Comparison of ENCODE assay signal across 15 cellular contexts in the genomic region with DNA sequence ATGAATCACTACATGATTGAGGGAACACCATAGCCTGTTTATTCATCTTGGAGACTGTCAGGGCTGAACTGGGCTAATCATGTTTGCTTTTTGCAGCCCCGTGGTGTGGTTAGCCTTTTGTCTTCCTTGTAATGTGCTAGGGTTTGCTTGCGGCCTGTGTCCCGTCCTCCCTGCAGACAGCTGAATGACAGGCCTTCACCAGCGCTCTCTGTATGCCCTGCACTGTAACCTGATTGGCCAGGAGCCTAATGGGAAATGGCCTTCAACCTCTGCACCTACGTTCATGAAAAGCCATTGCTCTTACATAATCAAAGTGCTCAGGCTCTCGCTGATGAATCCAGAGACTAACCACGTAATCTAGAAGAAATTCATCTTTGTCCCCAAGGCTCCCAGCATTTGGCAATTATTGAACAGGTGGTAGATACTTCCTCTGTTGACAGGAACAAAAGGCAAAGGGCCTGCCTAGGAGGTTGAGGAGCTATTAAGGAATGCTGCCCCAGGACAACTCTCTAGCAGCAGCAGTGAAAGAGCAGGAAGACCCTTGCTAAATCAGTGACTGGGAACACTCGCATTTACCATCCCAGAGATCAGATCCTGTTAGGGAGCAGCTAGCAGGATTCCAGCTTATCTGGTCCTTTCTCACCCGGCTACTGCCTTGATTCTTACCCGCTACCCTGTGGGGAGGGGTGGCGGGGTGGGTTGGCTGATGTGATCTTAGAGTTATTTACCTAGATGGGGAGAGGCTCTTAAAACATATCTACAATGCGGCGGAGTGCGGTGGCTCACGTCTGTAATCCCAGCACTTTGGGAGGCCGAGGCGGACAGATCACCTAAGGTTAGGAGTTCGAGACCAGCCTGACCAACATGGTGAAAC. TPM values are rescaled to one million over a fixed set of nuclear protein-coding genes. Genes with fewer than 3 reads are reported as not detected.
DNase-seq lines count a peak whose midpoint lies in the region; FAIRE-seq and TF ChIP-seq lines count a peak whose summit lies in the region.
"Had no signal": no experiment of that assay in that cellular context is flagged by ENCODE, and none has a peak within 500 bp of the region (broad histone marks: within the 10 kb centered on the region; RNA-seq: fewer than 3 reads in every experiment).

No MANE protein-coding gene starts in this region.

- no peaks in the 10 kb centered on the region for H3K36me3 Mint-ChIP-seq in nephron (ENCODE audit: low read depth)

- TF ChIP-seq CTCF in PC-9 (conservative IDR thresholded peaks at IDR 0.05) (no peak), nephron (IDR thresholded peaks at IDR 0.05; ENCODE audit: unreplicated experiment in 3 of 3) (no peak), stomach (IDR thresholded peaks at IDR 0.05) (no peak), D721Med (IDR thresholded peaks at IDR 0.05; ENCODE audit: insufficient read depth, missing control alignments) (no peak), SK-N-SH (IDR thresholded peaks at IDR 0.05) (no peak)

- no peak for TF ChIP-seq POLR2A in stomach (IDR thresholded peaks at IDR 0.05)

- H3K27me3 ChIP-seq in PC-9 (ENCODE audit: insufficient read depth, low read depth) (no peaks in the 10 kb centered on the region), stomach (no peaks in the 10 kb centered on the region), SK-N-SH (ENCODE audit: insufficient read depth) (no peaks in the 10 kb centered on the region)

- no peak for TF ChIP-seq EP300 in stomach (IDR thresholded peaks at IDR 0.05)
- no peak for TF ChIP-seq EP300 in SK-N-SH (IDR thresholded peaks at IDR 0.05; ENCODE audit: borderline replicate concordance in 1 of 2, low read depth in 1 of 2, low read length in 1 of 2)

- H3K4me1 ChIP-seq in PC-9 (replicated peaks; ENCODE audit: insufficient read depth) (peaks cover 37% of the 10 kb centered on the region), stomach (peaks cover 0 to 5% (median 0%) of the 10 kb centered on the region in 4 donors), SK-N-SH (ENCODE audit: control insufficient read depth in 1 of 2, insufficient read depth in 2 of 2, low read depth in 1 of 2, low read length in 1 of 2) (no peaks in the 10 kb centered on the region; a peak in 1 of 4 replicates)

- no peaks in the 10 kb centered on the region for H3K9me3 ChIP-seq in PC-9 (ENCODE audit: insufficient read depth, low read depth)
- no peaks in the 10 kb centered on the region for H3K9me3 ChIP-seq in stomach
- H3K9me3 ChIP-seq in SK-N-SH: no peaks in the 10 kb centered on the region

- peak; percentile 82 for DNase-seq in ELF-1 (ENCODE audit: low read depth, low spot score)
- DNase-seq in PC-9: peak; percentile 72 to 97
- DNase-seq in ecto neural progenitor cell (ENCODE audit: low spot score): peak; percentile 47
- no peak for DNase-seq in stomach
- no peak for DNase-seq in substantia nigra (lab: John Stamatoyannopoulos, UW)
- DNase-seq in D721Med (ENCODE audit: insufficient read length, low spot score): no peak
- no peak for DNase-seq in SK-N-SH
- DNase-seq: activated B cell treated with CpG ODN at 0.5 μM for 24 hours; activated T-cell treated with anti-CD3 and anti-CD28 coated beads, Interleukin-2, amount 50 U/mL, for 24 hours; AML-193; amniotic stem cell; DND-41; effector memory CD8-positive, alpha-beta T cell; NCI-H774 had no signal

- H3K36me3 ChIP-seq in PC-9 (ENCODE audit: low read depth): no peaks in the 10 kb centered on the region
- no peaks in the 10 kb centered on the region for H3K36me3 ChIP-seq in stomach
- no peaks in the 10 kb centered on the region for H3K36me3 ChIP-seq in SK-N-SH (replicated peaks in 1 of 2; ENCODE audit: control insufficient read depth in 1 of 2, insufficient read depth in 2 of 2, low read length in 1 of 2)

- BruUV-seq in PC-9 (replicated peaks; lab: Mats Ljungman, UMichigan): no TSS peak

- H3K27ac Mint-ChIP-seq in nephron: peak overlapping the region; percentile 34 to 59 (median 57)
- H3K27ac Mint-ChIP-seq: activated B cell treated with CpG ODN at 0.5 μM for 24 hours; activated T-cell treated with anti-CD3 and anti-CD28 coated beads, Interleukin-2, amount 50 U/mL, for 24 hours; effector memory CD8-positive, alpha-beta T cell had no signal

- H4K20me1 ChIP-seq in PC-9 (ENCODE audit: insufficient read depth) (no peaks in the 10 kb centered on the region), SK-N-SH (ENCODE audit: insufficient read depth) (no peaks in the 10 kb centered on the region)

- H3K79me2 ChIP-seq in PC-9 (ENCODE audit: low read depth) (no peaks in the 10 kb centered on the region), SK-N-SH (ENCODE audit: insufficient read depth) (no peaks in the 10 kb centered on the region)

- peaks cover 4% of the 10 kb centered on the region for H3K9me3 Mint-ChIP-seq in nephron

- POLR2A ChIA-PET in PC-9 (lab: Charles Lee; ENCODE audit: unreplicated experiment) (interaction anchor here (0.6 to 0.7 kb wide), 3 partner anchors 138 to 1234 kb away, joined by 3 to 9 read pairs (median 3); no protein-coding TSS in a partner anchor), SK-N-SH (lab: Yijun Ruan, JAX) (no interaction called here)

- H3F3A ChIP-seq in PC-9 (ENCODE audit: insufficient read depth, low read depth) (peaks cover 35% of the 10 kb centered on the region), SK-N-SH (replicated peaks; ENCODE audit: insufficient read depth) (no peaks in the 10 kb centered on the region)

- CTCF ChIA-PET in PC-9 (lab: Charles Lee): no interaction called here
- CTCF ChIA-PET in SK-N-SH (lab: Yijun Ruan, JAX): no interaction called here

- H3K27ac ChIP-seq in PC-9 (peak overlapping the region; percentile 90), stomach (no peak overlapping the region), substantia nigra (ENCODE audit: low read depth, low read length, poor library complexity, severe bottlenecking) (no peak overlapping the region), SK-N-SH (ENCODE audit: low read depth in 2 of 2, low read length in 1 of 2) (no peak overlapping the region)

- no peaks in the 10 kb centered on the region for H3K27me3 Mint-ChIP-seq in nephron (ENCODE audit: low read depth)
- H3K27me3 Mint-ChIP-seq: activated B cell treated with CpG ODN at 0.5 μM for 24 hours; activated T-cell treated with anti-CD3 and anti-CD28 coated beads, Interleukin-2, amount 50 U/mL, for 24 hours; effector memory CD8-positive, alpha-beta T cell had no signal

- intact Hi-C loops in PC-9 (cut with micrococcal nuclease; ENCODE audit: unreplicated experiment) (loop anchor here (1.0 to 5.0 kb wide), 5 partner anchors 30 to 171 kb away; no protein-coding TSS in a partner anchor), stomach (cut with DNase I; ENCODE audit: low total_unique reads) (no loop called here)

- TF ChIP-seq RAD21 in SK-N-SH (IDR thresholded peaks at IDR 0.05; ENCODE audit: low read length): no peak

- H3K4me1 Mint-ChIP-seq in nephron: peaks cover 23% of the 10 kb centered on the region
- H3K4me1 Mint-ChIP-seq: activated B cell treated with CpG ODN at 0.5 μM for 24 hours had no signal

- H3K9me2 ChIP-seq in PC-9 (ENCODE audit: insufficient read depth) (no peaks in the 10 kb centered on the region), SK-N-SH (no peaks in the 10 kb centered on the region)

- WGBS in stomach, 5 donors: 64 to 69% (median 67%) methylated on average over 18 of the region's 18 CpGs
- WGBS in SK-N-SH (ENCODE audit: low lambda C conversion rate): 41% methylated on average over 17 of the region's 18 CpGs

- FAIRE-seq in D721Med (lab: Jason Lieb, UNC): no peak

- peak overlapping the region; percentile 76 for H3K4me2 ChIP-seq in PC-9
- no peak overlapping the region for H3K4me2 ChIP-seq in SK-N-SH

- H3K9ac ChIP-seq in SK-N-SH: no peak overlapping the region

- H2AFZ ChIP-seq in PC-9 (no peak overlapping the region), SK-N-SH (ENCODE audit: low read depth) (no peak overlapping the region)

- H3K4me3 ChIP-seq in PC-9: peak overlapping the region; percentile 45; the same call in 1 of the 2 replicates
- no peak overlapping the region for H3K4me3 ChIP-seq in stomach
- H3K4me3 ChIP-seq in SK-N-SH (ENCODE audit: low read depth in 2 of 2, low read length in 1 of 2): no peak overlapping the region

- H3K4me3 Mint-ChIP-seq in nephron: no peak overlapping the region
- H3K4me3 Mint-ChIP-seq: activated B cell treated with CpG ODN at 0.5 μM for 24 hours; activated T-cell treated with anti-CD3 and anti-CD28 coated beads, Interleukin-2, amount 50 U/mL, for 24 hours; effector memory CD8-positive, alpha-beta T cell had no signal

TF ChIP-seq in SK-N-SH, 30 proteins besides CTCF, POLR2A, EP300 and RAD21 (continues in another document):
- TF ChIP-seq CHD2 (IDR thresholded peaks at IDR 0.05; ENCODE audit: low read length, partially characterized antibody) (no peak), GATA2 (CRISPR knock-in tag; IDR thresholded peaks at IDR 0.05) (no peak), GABPA (IDR thresholded peaks at IDR 0.05; ENCODE audit: low read depth) (no peak), RFX5 (IDR thresholded peaks at IDR 0.05; ENCODE audit: low read length) (no peak)
- TF ChIP-seq, protein P1, sequence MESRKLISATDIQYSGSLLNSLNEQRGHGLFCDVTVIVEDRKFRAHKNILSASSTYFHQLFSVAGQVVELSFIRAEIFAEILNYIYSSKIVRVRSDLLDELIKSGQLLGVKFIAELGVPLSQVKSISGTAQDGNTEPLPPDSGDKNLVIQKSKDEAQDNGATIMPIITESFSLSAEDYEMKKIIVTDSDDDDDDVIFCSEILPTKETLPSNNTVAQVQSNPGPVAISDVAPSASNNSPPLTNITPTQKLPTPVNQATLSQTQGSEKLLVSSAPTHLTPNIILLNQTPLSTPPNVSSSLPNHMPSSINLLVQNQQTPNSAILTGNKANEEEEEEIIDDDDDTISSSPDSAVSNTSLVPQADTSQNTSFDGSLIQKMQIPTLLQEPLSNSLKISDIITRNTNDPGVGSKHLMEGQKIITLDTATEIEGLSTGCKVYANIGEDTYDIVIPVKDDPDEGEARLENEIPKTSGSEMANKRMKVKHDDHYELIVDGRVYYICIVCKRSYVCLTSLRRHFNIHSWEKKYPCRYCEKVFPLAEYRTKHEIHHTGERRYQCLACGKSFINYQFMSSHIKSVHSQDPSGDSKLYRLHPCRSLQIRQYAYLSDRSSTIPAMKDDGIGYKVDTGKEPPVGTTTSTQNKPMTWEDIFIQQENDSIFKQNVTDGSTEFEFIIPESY (IDR thresholded peaks at IDR 0.05; ENCODE audit: borderline replicate concordance, low read depth): no peak
- TF ChIP-seq, protein P2, sequence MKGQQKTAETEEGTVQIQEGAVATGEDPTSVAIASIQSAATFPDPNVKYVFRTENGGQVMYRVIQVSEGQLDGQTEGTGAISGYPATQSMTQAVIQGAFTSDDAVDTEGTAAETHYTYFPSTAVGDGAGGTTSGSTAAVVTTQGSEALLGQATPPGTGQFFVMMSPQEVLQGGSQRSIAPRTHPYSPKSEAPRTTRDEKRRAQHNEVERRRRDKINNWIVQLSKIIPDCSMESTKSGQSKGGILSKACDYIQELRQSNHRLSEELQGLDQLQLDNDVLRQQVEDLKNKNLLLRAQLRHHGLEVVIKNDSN (IDR thresholded peaks at IDR 0.05; ENCODE audit: borderline replicate concordance, low read depth): no peak

RNA-seq across cellular contexts. Expression of a gene that starts 42.3 kb away (rescaled TPM):
- total RNA-seq in PC-9 (2021) (59.5 and 73.2 TPM in 2 replicates), stomach (100 to 1,000 TPM in 3 of 5 donors, 10 to 100 TPM in 2; 57.8 to 272 (median 104) TPM)
- polyA plus RNA-seq in stomach (10 to 100 TPM in 1 of 3 donors, 1 to 10 TPM in 2; 8.2 to 17.9 (median 8.7) TPM), SK-N-SH (2012; rRNA removed) (32.2 and 41.3 TPM in 2 replicates)
- 24.5 and 30.8 TPM in 2 replicates for polyA plus RNA-seq in SK-N-SH (2012; cell fraction: cytosol; rRNA removed)
- polyA plus RNA-seq in SK-N-SH (2012; cell fraction: nucleus; rRNA removed): 76.0 and 102 TPM in 2 replicates
- total RNA-seq: activated B cell treated with CpG ODN at 0.5 μM for 24 hours had no signal

Comparison
In these comparisons a context has a peak if more than half of its experiments do, and no peak if none do; other contexts are left out.
1. DNase-seq: peak in ELF-1 (single experiment), PC-9 (2 of 2) and ecto neural progenitor cell (single experiment); none in stomach (single experiment), substantia nigra (0 of 49), D721Med (single experiment) and SK-N-SH (single experiment).